ENCODE assay signal across 31 cellular contexts in the genomic region with DNA sequence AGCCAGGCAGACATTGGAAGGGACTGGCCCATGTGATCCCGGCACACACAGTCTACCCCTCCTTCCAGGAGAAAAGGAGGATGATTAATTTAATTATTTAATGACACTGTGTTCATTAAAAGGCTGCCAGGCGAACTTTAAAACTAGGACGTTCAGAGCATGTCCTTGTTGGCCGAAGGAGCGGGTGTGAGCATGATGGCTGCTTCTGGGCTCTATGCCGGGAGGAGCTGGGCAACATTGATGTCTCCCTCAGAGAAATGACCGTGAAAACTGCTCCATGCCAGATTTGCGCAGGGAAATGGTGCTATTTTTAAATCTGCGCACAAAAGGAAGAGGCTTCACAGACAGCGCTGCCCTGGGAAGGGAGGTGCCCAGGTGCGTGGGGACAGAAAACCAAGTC.
"Had no signal": no experiment of that assay in that cellular context is flagged by ENCODE, and none has a peak within 500 bp of the region (broad histone marks: within the 10 kb centered on the region; RNA-seq: fewer than 3 reads in every experiment).

No MANE protein-coding gene starts in this region.

- H3K27me3 ChIP-seq: ascending aorta, cardiac muscle cell had no signal

- H3K9me3 ChIP-seq: ascending aorta, breast epithelium had no signal

- ATAC-seq: activated naive CD4-positive, alpha-beta T cell treated with anti-CD3 and anti-CD28 coated beads, Interleukin-2, amount 50 U/mL, for 72 hours; activated T-cell treated with anti-CD3 and anti-CD28 coated beads, Interleukin-2, amount 50 U/mL, for 72 hours; esophagus mucosa; WTC11 had no signal

- H3K27ac Mint-ChIP-seq: activated CD4-positive, alpha-beta memory T cell treated with anti-CD3 and anti-CD28 coated beads, Interleukin-2, amount 10 ng/mL, durations not matched to agents 7 days and 5 days; activated CD4-positive, alpha-beta T cell treated with anti-CD3 and anti-CD28 coated beads, Interleukin-2, amount 10 ng/mL, durations not matched to agents 7 days and 5 days; activated naive CD4-positive, alpha-beta T cell treated with anti-CD3 and anti-CD28 coated beads, Interleukin-2, amount 10 ng/mL, durations not matched to agents 7 days and 5 days; activated naive CD4-positive, alpha-beta T cell treated with anti-CD3 and anti-CD28 coated beads, Interleukin-2, amount 50 U/mL, for 72 hours; activated naive CD8-positive, alpha-beta T cell treated with anti-CD3 and anti-CD28 coated beads, Interleukin-2, amount 10 ng/mL, durations not matched to agents 7 days and 5 days; activated T-cell treated with anti-CD3 and anti-CD28 coated beads, Interleukin-2, amount 50 U/mL, for 24 hours; activated T-cell treated with anti-CD3 and anti-CD28 coated beads, Interleukin-2, amount 50 U/mL, for 72 hours; dendritic cell treated with granulocyte-macrophage colony-stimulating factor and Interleukin-4, amounts not matched to agents 40 ng/mL and 50 ng/mL, for 4 days; endodermal cell; WTC11 had no signal

- FAIRE-seq: frontal cortex, TTC549 had no signal

- H3K27ac ChIP-seq: ascending aorta, breast epithelium, cardiac muscle cell, coronary artery, dorsolateral prefrontal cortex, VCaP had no signal

- H3K9me3 Mint-ChIP-seq: activated CD4-positive, alpha-beta memory T cell treated with anti-CD3 and anti-CD28 coated beads, Interleukin-2, amount 10 ng/mL, durations not matched to agents 7 days and 5 days; activated CD4-positive, alpha-beta T cell treated with anti-CD3 and anti-CD28 coated beads, Interleukin-2, amount 10 ng/mL, durations not matched to agents 7 days and 5 days; activated naive CD4-positive, alpha-beta T cell treated with anti-CD3 and anti-CD28 coated beads, Interleukin-2, amount 10 ng/mL, durations not matched to agents 7 days and 5 days; activated naive CD4-positive, alpha-beta T cell treated with anti-CD3 and anti-CD28 coated beads, Interleukin-2, amount 50 U/mL, for 72 hours; activated naive CD8-positive, alpha-beta T cell treated with anti-CD3 and anti-CD28 coated beads, Interleukin-2, amount 10 ng/mL, durations not matched to agents 7 days and 5 days; activated T-cell treated with anti-CD3 and anti-CD28 coated beads, Interleukin-2, amount 50 U/mL, for 24 hours; activated T-cell treated with anti-CD3 and anti-CD28 coated beads, Interleukin-2, amount 50 U/mL, for 72 hours; central memory CD8-positive, alpha-beta T cell; dendritic cell treated with granulocyte-macrophage colony-stimulating factor and Interleukin-4, amounts not matched to agents 40 ng/mL and 50 ng/mL, for 4 days; endodermal cell; WTC11 had no signal

- DNase-seq: activated CD4-positive, alpha-beta memory T cell treated with anti-CD3 and anti-CD28 coated beads, Interleukin-2, amount 10 ng/mL, durations not matched to agents 7 days and 5 days; activated CD4-positive, alpha-beta T cell treated with anti-CD3 and anti-CD28 coated beads for 1 hour; activated CD4-positive, alpha-beta T cell treated with anti-CD3 and anti-CD28 coated beads for 4 hours; activated CD4-positive, alpha-beta T cell treated with anti-CD3 and anti-CD28 coated beads, Interleukin-2, amount 10 ng/mL, durations not matched to agents 7 days and 5 days; activated CD4-positive, alpha-beta T cell treated with anti-CD3 and anti-CD28 coated beads, Interleukin-2, amount 50 U/mL, for 4 hours; activated CD8-positive, alpha-beta memory T cell treated with anti-CD3 and anti-CD28 coated beads, Interleukin-2, amount 50 U/mL, for 48 hours; activated gamma-delta T cell; activated naive CD4-positive, alpha-beta T cell; activated naive CD4-positive, alpha-beta T cell treated with anti-CD3 and anti-CD28 coated beads, Interleukin-2, amount 10 ng/mL, durations not matched to agents 7 days and 5 days; activated naive CD8-positive, alpha-beta T cell treated with anti-CD3 and anti-CD28 coated beads, Interleukin-2, amount 10 ng/mL, durations not matched to agents 7 days and 5 days; activated T-cell treated with anti-CD3 and anti-CD28 coated beads for 4 hours; activated T-cell treated with anti-CD3 and anti-CD28 coated beads, Interleukin-2, amount 50 U/mL, for 24 hours; activated T-cell treated with anti-CD3 and anti-CD28 coated beads, Interleukin-2, amount 50 U/mL, for 72 hours; effector memory CD4-positive, alpha-beta T cell; endodermal cell; foreskin fibroblast; T-helper 2 cell had no signal

- H3K36me3 ChIP-seq: ascending aorta, breast epithelium, cardiac muscle cell had no signal

- H3K4me3 Mint-ChIP-seq: activated CD4-positive, alpha-beta memory T cell treated with anti-CD3 and anti-CD28 coated beads, Interleukin-2, amount 10 ng/mL, durations not matched to agents 7 days and 5 days; activated CD4-positive, alpha-beta T cell treated with anti-CD3 and anti-CD28 coated beads, Interleukin-2, amount 10 ng/mL, durations not matched to agents 7 days and 5 days; activated naive CD4-positive, alpha-beta T cell treated with anti-CD3 and anti-CD28 coated beads, Interleukin-2, amount 10 ng/mL, durations not matched to agents 7 days and 5 days; activated naive CD8-positive, alpha-beta T cell treated with anti-CD3 and anti-CD28 coated beads, Interleukin-2, amount 10 ng/mL, durations not matched to agents 7 days and 5 days; activated T-cell treated with anti-CD3 and anti-CD28 coated beads, Interleukin-2, amount 50 U/mL, for 24 hours; activated T-cell treated with anti-CD3 and anti-CD28 coated beads, Interleukin-2, amount 50 U/mL, for 72 hours; brain; central memory CD8-positive, alpha-beta T cell; dendritic cell treated with granulocyte-macrophage colony-stimulating factor and Interleukin-4, amounts not matched to agents 40 ng/mL and 50 ng/mL, for 4 days; endodermal cell; WTC11 had no signal

- H3K4me3 ChIP-seq: ascending aorta, breast epithelium, cardiac muscle cell, coronary artery, dorsolateral prefrontal cortex had no signal

- H3K36me3 Mint-ChIP-seq: activated naive CD4-positive, alpha-beta T cell treated with anti-CD3 and anti-CD28 coated beads, Interleukin-2, amount 10 ng/mL, durations not matched to agents 7 days and 5 days; activated naive CD4-positive, alpha-beta T cell treated with anti-CD3 and anti-CD28 coated beads, Interleukin-2, amount 50 U/mL, for 72 hours; activated naive CD8-positive, alpha-beta T cell treated with anti-CD3 and anti-CD28 coated beads, Interleukin-2, amount 10 ng/mL, durations not matched to agents 7 days and 5 days; brain; WTC11 had no signal

- H3K4me1 ChIP-seq: ascending aorta, breast epithelium had no signal

- H3K27me3 Mint-ChIP-seq: activated CD4-positive, alpha-beta memory T cell treated with anti-CD3 and anti-CD28 coated beads, Interleukin-2, amount 10 ng/mL, durations not matched to agents 7 days and 5 days; activated CD4-positive, alpha-beta T cell treated with anti-CD3 and anti-CD28 coated beads, Interleukin-2, amount 10 ng/mL, durations not matched to agents 7 days and 5 days; dendritic cell treated with granulocyte-macrophage colony-stimulating factor and Interleukin-4, amounts not matched to agents 40 ng/mL and 50 ng/mL, for 4 days had no signal

- H3K4me1 Mint-ChIP-seq: activated CD4-positive, alpha-beta memory T cell treated with anti-CD3 and anti-CD28 coated beads, Interleukin-2, amount 10 ng/mL, durations not matched to agents 7 days and 5 days; activated CD4-positive, alpha-beta T cell treated with anti-CD3 and anti-CD28 coated beads, Interleukin-2, amount 10 ng/mL, durations not matched to agents 7 days and 5 days; activated naive CD4-positive, alpha-beta T cell treated with anti-CD3 and anti-CD28 coated beads, Interleukin-2, amount 10 ng/mL, durations not matched to agents 7 days and 5 days; activated naive CD8-positive, alpha-beta T cell treated with anti-CD3 and anti-CD28 coated beads, Interleukin-2, amount 10 ng/mL, durations not matched to agents 7 days and 5 days; central memory CD8-positive, alpha-beta T cell had no signal
